1 cellular context compared by ENCODE assay signal in genomic region chr2:74507145-74507925, GRCh38.
TF ChIP-seq lines count a peak whose summit lies in the region.

TSS of gene PCGF1 (minus strand) at chr2:74507695. CDS start at chr2:74507668, 27 bp downstream.

TF ChIP-seq in HepG2, 621 proteins besides CTCF, POLR2A, EP300 and RAD21 (continued from another document and continues in another):
- no peak for TF ChIP-seq ZBTB34 (CRISPR knock-in tag; IDR thresholded peaks at IDR 0.05)
- peak; percentile 91 for TF ChIP-seq ZNF776 (CRISPR knock-in tag; IDR thresholded peaks at IDR 0.05)
- TF ChIP-seq, protein P1, sequence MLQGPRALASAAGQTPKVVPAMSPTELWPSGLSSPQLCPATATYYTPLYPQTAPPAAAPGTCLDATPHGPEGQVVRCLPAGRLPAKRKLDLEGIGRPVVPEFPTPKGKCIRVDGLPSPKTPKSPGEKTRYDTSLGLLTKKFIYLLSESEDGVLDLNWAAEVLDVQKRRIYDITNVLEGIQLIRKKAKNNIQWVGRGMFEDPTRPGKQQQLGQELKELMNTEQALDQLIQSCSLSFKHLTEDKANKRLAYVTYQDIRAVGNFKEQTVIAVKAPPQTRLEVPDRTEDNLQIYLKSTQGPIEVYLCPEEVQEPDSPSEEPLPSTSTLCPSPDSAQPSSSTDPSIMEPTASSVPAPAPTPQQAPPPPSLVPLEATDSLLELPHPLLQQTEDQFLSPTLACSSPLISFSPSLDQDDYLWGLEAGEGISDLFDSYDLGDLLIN (CRISPR knock-in tag; IDR thresholded peaks at IDR 0.05; ENCODE audit: borderline replicate concordance) = peak; percentile 39; the same call in 1 of the 2 replicates
- TF ChIP-seq ZBTB43 (CRISPR knock-in tag; conservative IDR thresholded peaks at IDR 0.05) = no peak; the same call in 1 of the 2 replicates
- TF ChIP-seq ZNF101 (CRISPR knock-in tag; IDR thresholded peaks at IDR 0.05; ENCODE audit: borderline replicate concordance, low read depth) = 0 out of 2 replicates have a peak, but pooled peaks have one; percentile 26
- TF ChIP-seq THYN1 (CRISPR knock-in tag; IDR thresholded peaks at IDR 0.05; ENCODE audit: borderline replicate concordance, low read depth) = no peak; the same call in 1 of the 2 replicates
- peak; percentile 89; the same call in 1 of the 2 replicates for TF ChIP-seq ZNF674 (CRISPR knock-in tag; IDR thresholded peaks at IDR 0.05; ENCODE audit: low read depth)
- TF ChIP-seq, protein P2, sequence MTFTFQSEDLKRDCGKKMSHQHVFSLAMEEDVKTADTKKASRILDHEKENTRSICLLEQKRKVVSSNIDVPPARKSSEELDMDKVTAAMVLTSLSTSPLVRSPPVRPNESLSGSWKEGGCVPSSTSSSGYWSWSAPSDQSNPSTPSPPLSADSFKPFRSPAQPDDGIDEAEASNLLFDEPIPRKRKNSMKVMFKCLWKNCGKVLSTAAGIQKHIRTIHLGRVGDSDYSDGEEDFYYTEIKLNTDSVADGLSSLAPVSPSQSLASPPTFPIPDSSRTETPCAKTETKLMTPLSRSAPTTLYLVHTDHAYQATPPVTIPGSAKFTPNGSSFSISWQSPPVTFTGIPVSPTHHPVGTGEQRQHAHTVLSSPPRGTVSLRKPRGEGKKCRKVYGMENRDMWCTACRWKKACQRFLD (CRISPR knock-in tag; IDR thresholded peaks at IDR 0.05; ENCODE audit: borderline replicate concordance) = peak; percentile 89
- 0 out of 2 replicates have a peak, but pooled peaks have one; percentile 10 for TF ChIP-seq ZBTB49 (CRISPR knock-in tag; IDR thresholded peaks at IDR 0.05; ENCODE audit: borderline replicate concordance)
- peak; percentile 84; the same call in 1 of the 2 replicates for TF ChIP-seq ZBTB42 (CRISPR knock-in tag; IDR thresholded peaks at IDR 0.05)
- no peak for TF ChIP-seq DZIP1 (CRISPR knock-in tag; IDR thresholded peaks at IDR 0.05)
- TF ChIP-seq SOX6 (IDR thresholded peaks at IDR 0.05) = no peak
- peak; percentile 80 for TF ChIP-seq SOX6 (CRISPR knock-in tag; IDR thresholded peaks at IDR 0.05)
- TF ChIP-seq THAP7 (CRISPR knock-in tag; IDR thresholded peaks at IDR 0.05) = 0 out of 2 replicates have a peak, but pooled peaks have one; percentile 71
- TF ChIP-seq, protein P3, sequence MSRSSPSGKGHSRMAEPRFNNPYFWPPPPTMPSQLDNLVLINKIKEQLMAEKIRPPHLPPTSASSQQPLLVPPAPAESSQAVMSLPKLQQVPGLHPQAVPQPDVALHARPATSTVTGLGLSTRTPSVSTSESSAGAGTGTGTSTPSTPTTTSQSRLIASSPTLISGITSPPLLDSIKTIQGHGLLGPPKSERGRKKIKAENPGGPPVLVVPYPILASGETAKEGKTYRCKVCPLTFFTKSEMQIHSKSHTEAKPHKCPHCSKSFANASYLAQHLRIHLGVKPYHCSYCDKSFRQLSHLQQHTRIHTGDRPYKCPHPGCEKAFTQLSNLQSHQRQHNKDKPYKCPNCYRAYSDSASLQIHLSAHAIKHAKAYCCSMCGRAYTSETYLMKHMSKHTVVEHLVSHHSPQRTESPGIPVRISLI (CRISPR knock-in tag; IDR thresholded peaks at IDR 0.05; ENCODE audit: borderline replicate concordance) = peak; percentile 45; the same call in 1 of the 2 replicates
- TF ChIP-seq HINFP (CRISPR knock-in tag; IDR thresholded peaks at IDR 0.05; ENCODE audit: low read depth) = peak; percentile 97
- TF ChIP-seq MAZ (IDR thresholded peaks at IDR 0.05; ENCODE audit: borderline replicate concordance, low read depth, low read length) = peak; percentile 79
- peak; percentile 94 for TF ChIP-seq MAZ (CRISPR knock-in tag; IDR thresholded peaks at IDR 0.05; ENCODE audit: low read depth)
- no peak; the same call in 1 of the 2 replicates for TF ChIP-seq MEIS2 (CRISPR knock-in tag; IDR thresholded peaks at IDR 0.05)
- TF ChIP-seq, protein P4, sequence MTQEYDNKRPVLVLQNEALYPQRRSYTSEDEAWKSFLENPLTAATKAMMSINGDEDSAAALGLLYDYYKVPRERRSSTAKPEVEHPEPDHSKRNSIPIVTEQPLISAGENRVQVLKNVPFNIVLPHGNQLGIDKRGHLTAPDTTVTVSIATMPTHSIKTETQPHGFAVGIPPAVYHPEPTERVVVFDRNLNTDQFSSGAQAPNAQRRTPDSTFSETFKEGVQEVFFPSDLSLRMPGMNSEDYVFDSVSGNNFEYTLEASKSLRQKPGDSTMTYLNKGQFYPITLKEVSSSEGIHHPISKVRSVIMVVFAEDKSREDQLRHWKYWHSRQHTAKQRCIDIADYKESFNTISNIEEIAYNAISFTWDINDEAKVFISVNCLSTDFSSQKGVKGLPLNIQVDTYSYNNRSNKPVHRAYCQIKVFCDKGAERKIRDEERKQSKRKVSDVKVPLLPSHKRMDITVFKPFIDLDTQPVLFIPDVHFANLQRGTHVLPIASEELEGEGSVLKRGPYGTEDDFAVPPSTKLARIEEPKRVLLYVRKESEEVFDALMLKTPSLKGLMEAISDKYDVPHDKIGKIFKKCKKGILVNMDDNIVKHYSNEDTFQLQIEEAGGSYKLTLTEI (CRISPR knock-in tag; conservative IDR thresholded peaks at IDR 0.05) = no peak
- TF ChIP-seq ZNF484 (CRISPR knock-in tag; IDR thresholded peaks at IDR 0.05; ENCODE audit: borderline replicate concordance, low read depth) = peak; percentile 53; the same call in 1 of the 2 replicates
- TF ChIP-seq ZNF264 (CRISPR knock-in tag; IDR thresholded peaks at IDR 0.05) = peak; percentile 76
- TF ChIP-seq, protein P5, sequence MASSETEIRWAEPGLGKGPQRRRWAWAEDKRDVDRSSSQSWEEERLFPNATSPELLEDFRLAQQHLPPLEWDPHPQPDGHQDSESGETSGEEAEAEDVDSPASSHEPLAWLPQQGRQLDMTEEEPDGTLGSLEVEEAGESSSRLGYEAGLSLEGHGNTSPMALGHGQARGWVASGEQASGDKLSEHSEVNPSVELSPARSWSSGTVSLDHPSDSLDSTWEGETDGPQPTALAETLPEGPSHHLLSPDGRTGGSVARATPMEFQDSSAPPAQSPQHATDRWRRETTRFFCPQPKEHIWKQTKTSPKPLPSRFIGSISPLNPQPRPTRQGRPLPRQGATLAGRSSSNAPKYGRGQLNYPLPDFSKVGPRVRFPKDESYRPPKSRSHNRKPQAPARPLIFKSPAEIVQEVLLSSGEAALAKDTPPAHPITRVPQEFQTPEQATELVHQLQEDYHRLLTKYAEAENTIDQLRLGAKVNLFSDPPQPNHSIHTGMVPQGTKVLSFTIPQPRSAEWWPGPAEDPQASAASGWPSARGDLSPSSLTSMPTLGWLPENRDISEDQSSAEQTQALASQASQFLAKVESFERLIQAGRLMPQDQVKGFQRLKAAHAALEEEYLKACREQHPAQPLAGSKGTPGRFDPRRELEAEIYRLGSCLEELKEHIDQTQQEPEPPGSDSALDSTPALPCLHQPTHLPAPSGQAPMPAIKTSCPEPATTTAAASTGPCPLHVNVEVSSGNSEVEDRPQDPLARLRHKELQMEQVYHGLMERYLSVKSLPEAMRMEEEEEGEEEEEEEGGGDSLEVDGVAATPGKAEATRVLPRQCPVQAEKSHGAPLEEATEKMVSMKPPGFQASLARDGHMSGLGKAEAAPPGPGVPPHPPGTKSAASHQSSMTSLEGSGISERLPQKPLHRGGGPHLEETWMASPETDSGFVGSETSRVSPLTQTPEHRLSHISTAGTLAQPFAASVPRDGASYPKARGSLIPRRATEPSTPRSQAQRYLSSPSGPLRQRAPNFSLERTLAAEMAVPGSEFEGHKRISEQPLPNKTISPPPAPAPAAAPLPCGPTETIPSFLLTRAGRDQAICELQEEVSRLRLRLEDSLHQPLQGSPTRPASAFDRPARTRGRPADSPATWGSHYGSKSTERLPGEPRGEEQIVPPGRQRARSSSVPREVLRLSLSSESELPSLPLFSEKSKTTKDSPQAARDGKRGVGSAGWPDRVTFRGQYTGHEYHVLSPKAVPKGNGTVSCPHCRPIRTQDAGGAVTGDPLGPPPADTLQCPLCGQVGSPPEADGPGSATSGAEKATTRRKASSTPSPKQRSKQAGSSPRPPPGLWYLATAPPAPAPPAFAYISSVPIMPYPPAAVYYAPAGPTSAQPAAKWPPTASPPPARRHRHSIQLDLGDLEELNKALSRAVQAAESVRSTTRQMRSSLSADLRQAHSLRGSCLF (CRISPR knock-in tag; IDR thresholded peaks at IDR 0.05; ENCODE audit: borderline replicate concordance) = no peak
- TF ChIP-seq TBL1XR1 (IDR thresholded peaks at IDR 0.05; ENCODE audit: borderline replicate concordance, low read length, partially characterized antibody) = peak; percentile 29
- peak; percentile 84; the same call in 1 of the 2 replicates for TF ChIP-seq GZF1 (CRISPR knock-in tag; IDR thresholded peaks at IDR 0.05)
- peak; percentile 94; the same call in 1 of the 2 replicates for TF ChIP-seq ZNF782 (CRISPR knock-in tag; IDR thresholded peaks at IDR 0.05; ENCODE audit: borderline replicate concordance)
- TF ChIP-seq, protein P6, sequence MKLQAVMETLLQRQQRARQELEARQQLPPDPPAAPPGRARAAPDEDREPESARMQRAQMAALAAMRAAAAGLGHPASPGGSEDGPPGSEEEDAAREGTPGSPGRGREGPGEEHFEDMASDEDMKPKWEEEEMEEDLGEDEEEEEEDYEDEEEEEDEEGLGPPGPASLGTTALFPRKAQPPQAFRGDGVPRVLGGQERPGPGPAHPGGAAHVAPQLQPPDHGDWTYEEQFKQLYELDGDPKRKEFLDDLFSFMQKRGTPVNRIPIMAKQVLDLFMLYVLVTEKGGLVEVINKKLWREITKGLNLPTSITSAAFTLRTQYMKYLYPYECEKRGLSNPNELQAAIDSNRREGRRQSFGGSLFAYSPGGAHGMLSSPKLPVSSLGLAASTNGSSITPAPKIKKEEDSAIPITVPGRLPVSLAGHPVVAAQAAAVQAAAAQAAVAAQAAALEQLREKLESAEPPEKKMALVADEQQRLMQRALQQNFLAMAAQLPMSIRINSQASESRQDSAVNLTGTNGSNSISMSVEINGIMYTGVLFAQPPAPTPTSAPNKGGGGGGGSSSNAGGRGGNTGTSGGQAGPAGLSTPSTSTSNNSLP (IDR thresholded peaks at IDR 0.05; ENCODE audit: low read depth, low read length) = no peak
- TF ChIP-seq FOXO1 (CRISPR knock-in tag; IDR thresholded peaks at IDR 0.05) = peak; percentile 63
- 0 out of 2 replicates have a peak, but pooled peaks have one; percentile 26 for TF ChIP-seq ZNF780A (CRISPR knock-in tag; IDR thresholded peaks at IDR 0.05)
